Comparison of ENCODE assay signal across 12 cellular contexts in the genomic region with DNA sequence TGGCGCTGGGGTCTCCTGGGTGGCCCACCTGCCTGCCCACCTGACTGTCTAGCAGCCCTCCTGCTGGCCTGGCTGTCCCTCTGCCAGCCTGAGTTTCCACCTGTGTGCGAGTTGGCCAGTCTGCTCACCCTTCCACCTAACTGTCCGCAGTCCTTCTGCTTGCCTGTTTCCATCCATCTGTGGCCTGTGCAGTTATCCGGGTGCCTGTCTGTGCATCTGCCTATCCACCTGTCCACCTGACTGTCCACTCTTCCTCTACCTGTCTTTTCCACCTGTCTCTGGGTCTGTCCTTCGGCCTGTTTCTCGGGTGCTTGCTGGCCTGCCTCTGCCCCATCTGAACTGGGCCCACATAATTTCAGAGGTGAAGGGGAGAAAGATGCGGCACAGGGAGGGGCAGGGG. TPM values are rescaled to one million over a fixed set of nuclear protein-coding genes. Genes with fewer than 3 reads are reported as not detected.
DNase-seq lines count a peak whose midpoint lies in the region; ATAC-seq and TF ChIP-seq lines count a peak whose summit lies in the region.
"Had no signal": no experiment of that assay in that cellular context is flagged by ENCODE, and none has a peak within 500 bp of the region (broad histone marks: within the 10 kb centered on the region; RNA-seq: fewer than 3 reads in every experiment).

No MANE protein-coding gene starts in this region.

- H3K27ac Mint-ChIP-seq in GM23338 (no peak overlapping the region), endothelial cell (ENCODE audit: unreplicated experiment) (no peak overlapping the region), neural progenitor cell (peak overlapping the region; percentile 19)

- no peak for DNase-seq in GM23338 (ENCODE audit: low spot score)
- no peak for DNase-seq in endothelial cell (ENCODE audit: low spot score)
- no peak for DNase-seq in neural progenitor cell (ENCODE audit: low spot score)
- no peak for DNase-seq in effector CD4-positive, alpha-beta T cell
- no peak for DNase-seq in NCI-H1105 treated with DMSO at 0.1 percent for 48 hours (lab: John Stamatoyannopoulos, UW)
- no peak for DNase-seq in iPS-NIHi7 (ENCODE audit: extremely low spot score)
- DNase-seq: activated CD4-positive, CD25-positive, alpha-beta regulatory T cell; activated gamma-delta T cell treated with Interleukin-2 at 50 U/mL for 16 hours; effector memory CD4-positive, alpha-beta T cell; NCI-H226 had no signal

- no peak overlapping the region for H3K9ac ChIP-seq in neural progenitor cell

- H4K20me1 ChIP-seq in GM23338 (replicated peaks; ENCODE audit: insufficient read depth) (no peaks in the 10 kb centered on the region), neural progenitor cell (ENCODE audit: low read depth) (peaks cover 8% of the 10 kb centered on the region)

- no peaks in the 10 kb centered on the region for H3K9me2 ChIP-seq in GM23338 (ENCODE audit: insufficient read depth)

- H3K4me2 ChIP-seq in GM23338 (no peak overlapping the region), neural progenitor cell (no peak overlapping the region)

- ATAC-seq in GM23338 (no peak), GM18868 (IDR thresholded peaks at IDR 0.05; ENCODE audit: unreplicated experiment) (no peak)

- H3K4me3 Mint-ChIP-seq in GM23338 (peak overlapping the region; percentile 9; the same call in 2 of the 3 replicates), endothelial cell (ENCODE audit: unreplicated experiment) (peak overlapping the region; percentile 78), neural progenitor cell (no peak overlapping the region)

- TF ChIP-seq CTCF in 22Rv1 (IDR thresholded peaks at IDR 0.05) = no peak
- TF ChIP-seq CTCF in GM23338 (conservative IDR thresholded peaks at IDR 0.05; ENCODE audit: low read depth in 2 of 2) = no peak
- TF ChIP-seq CTCF in endothelial cell (IDR thresholded peaks at IDR 0.05; ENCODE audit: unreplicated experiment) = no peak
- no peak for TF ChIP-seq CTCF in neural progenitor cell (IDR thresholded peaks at IDR 0.05)

- no peak overlapping the region for H3K4me3 ChIP-seq in GM23338
- H3K4me3 ChIP-seq in neural progenitor cell = no peak overlapping the region

- H3K9me3 Mint-ChIP-seq in GM23338 = peaks cover 2% of the 10 kb centered on the region; the same call in 1 of the 3 replicates
- H3K9me3 Mint-ChIP-seq in endothelial cell (ENCODE audit: unreplicated experiment) = no peaks in the 10 kb centered on the region
- H3K9me3 Mint-ChIP-seq in neural progenitor cell = no peaks in the 10 kb centered on the region

- H3K27ac ChIP-seq in 22Rv1 (peak overlapping the region; percentile 75; the same call in 1 of the 2 replicates), GM23338 (ENCODE audit: low read depth) (no peak overlapping the region), neural progenitor cell (no peak overlapping the region)

- H3K36me3 ChIP-seq in GM23338 (ENCODE audit: insufficient read depth) (no peaks in the 10 kb centered on the region), neural progenitor cell (no peaks in the 10 kb centered on the region)

- H3K9me3 ChIP-seq in neural progenitor cell (ENCODE audit: low read depth) = no peaks in the 10 kb centered on the region

- H3K27me3 Mint-ChIP-seq in GM23338 (ENCODE audit: insufficient read depth, low read depth, poor library complexity) (peaks cover 39% of the 10 kb centered on the region), endothelial cell (ENCODE audit: unreplicated experiment) (peaks cover 23% of the 10 kb centered on the region), neural progenitor cell (ENCODE audit: insufficient read depth, low read depth) (peaks cover 25% of the 10 kb centered on the region)

- H3F3A ChIP-seq in GM23338 (replicated peaks; ENCODE audit: low read depth) (no peaks in the 10 kb centered on the region), neural progenitor cell (ENCODE audit: low read depth) (peaks cover 22% of the 10 kb centered on the region)

- H3K36me3 Mint-ChIP-seq in GM23338 (ENCODE audit: low read depth) = no peaks in the 10 kb centered on the region; the same call in 2 of the 3 replicates
- no peaks in the 10 kb centered on the region for H3K36me3 Mint-ChIP-seq in endothelial cell (ENCODE audit: low read depth, unreplicated experiment)
- H3K36me3 Mint-ChIP-seq in neural progenitor cell = no peaks in the 10 kb centered on the region

- H3K79me2 ChIP-seq in GM23338 (replicated peaks; ENCODE audit: insufficient read depth) (no peaks in the 10 kb centered on the region), neural progenitor cell (ENCODE audit: low read depth) (no peaks in the 10 kb centered on the region)

- H3K4me1 Mint-ChIP-seq in GM23338 = peaks cover 40% of the 10 kb centered on the region
- peaks cover 14% of the 10 kb centered on the region for H3K4me1 Mint-ChIP-seq in endothelial cell (ENCODE audit: unreplicated experiment)
- H3K4me1 Mint-ChIP-seq in neural progenitor cell = peaks cover 41% of the 10 kb centered on the region

- H3K4me1 ChIP-seq in GM23338 (ENCODE audit: insufficient read depth) = peaks cover 4% of the 10 kb centered on the region; the same call in 1 of the 2 replicates
- peaks cover 16% of the 10 kb centered on the region for H3K4me1 ChIP-seq in neural progenitor cell

- no peak overlapping the region for H2AFZ ChIP-seq in GM23338
- no peak overlapping the region for H2AFZ ChIP-seq in neural progenitor cell (replicated peaks)

- H3K27me3 ChIP-seq in GM23338 (ENCODE audit: insufficient read depth) (peaks cover 53% of the 10 kb centered on the region), neural progenitor cell (peaks cover 54% of the 10 kb centered on the region)

TF ChIP-seq in GM23338, 12 proteins besides CTCF, POLR2A, EP300 and RAD21:
- peak; percentile 18 for TF ChIP-seq EZH2 (IDR thresholded peaks at IDR 0.05; ENCODE audit: low read depth, unreplicated experiment)
- TF ChIP-seq POLR2AphosphoS5 (IDR thresholded peaks at IDR 0.05; ENCODE audit: low read depth) = no peak

RNA-seq across cellular contexts. Expression of a gene that starts 1.9 kb away (rescaled TPM):
- total RNA-seq in GM23338 (2014; rRNA removed; shearing (Covaris generic)) = 2.9 and 3.0 TPM in 2 replicates
- polyA plus RNA-seq in GM23338 (2016; fragmentation: Nextera tagmentation; extraction: Ambion mirVana) = 1.3 and 2.0 TPM in 2 replicates
- total RNA-seq in endothelial cell (ENCODE audit: unreplicated experiment) = 1.5 TPM
- 0.87 TPM in 1 of 2 replicates, not detected in the other for total RNA-seq in neural progenitor cell (ENCODE audit: low replicate concordance)
